Comparison of ENCODE assay signal across 9 cellular contexts in the genomic region with DNA sequence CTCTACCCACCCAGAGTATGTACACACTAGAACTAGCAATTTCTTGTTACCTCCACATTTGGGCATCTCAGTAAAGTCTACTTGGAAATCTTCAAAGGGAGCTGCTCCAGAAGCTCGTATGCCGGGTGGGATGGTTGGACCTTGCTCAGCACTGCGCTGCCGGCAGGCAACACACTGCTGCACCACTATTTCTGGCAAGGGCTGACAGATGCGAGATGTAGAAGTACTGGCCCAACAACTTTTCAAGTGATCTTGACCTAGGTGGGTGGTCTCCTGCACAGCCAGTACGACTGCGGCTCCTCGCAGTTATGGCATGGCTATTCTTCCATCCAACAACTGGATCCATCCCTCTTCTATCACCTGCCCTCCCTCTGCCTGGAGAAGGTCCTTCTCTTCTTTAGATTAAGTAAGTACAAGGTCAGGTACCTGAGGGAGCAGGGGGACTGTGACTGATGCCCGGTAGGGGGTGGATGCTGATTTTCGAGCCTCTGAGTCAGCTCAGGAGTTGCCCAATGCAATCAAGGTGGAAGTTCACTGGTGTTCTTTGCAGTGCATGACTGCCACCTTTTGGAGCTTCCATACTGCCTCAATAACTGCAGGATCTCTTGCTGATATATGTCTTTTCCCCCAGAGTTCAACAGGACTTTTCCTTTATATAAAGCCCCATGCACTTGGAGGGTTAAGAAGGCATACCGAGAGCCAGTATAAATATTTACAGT.
DNase-seq lines count a peak whose midpoint lies in the region; ATAC-seq lines count a peak whose summit lies in the region.
"Had no signal": no experiment of that assay in that cellular context is flagged by ENCODE, and none has a peak within 500 bp of the region (broad histone marks: within the 10 kb centered on the region; RNA-seq: fewer than 3 reads in every experiment).

No MANE protein-coding gene starts in this region.

- ATAC-seq in HG03025 (IDR thresholded peaks at IDR 0.05; ENCODE audit: low FRiP score, unreplicated experiment) = no peak
- ATAC-seq: activated T-cell treated with anti-CD3 and anti-CD28 coated beads, Interleukin-2, amount 50 U/mL, for 4 hours had no signal

- peak; percentile 67 for DNase-seq in AG20443 (ENCODE audit: low spot score)
- peak; percentile 40 for DNase-seq in HK-2 (ENCODE audit: unreplicated experiment)
- peak; percentile 64 for DNase-seq in amniotic epithelial cell (ENCODE audit: low read depth)
- peak; percentile 71 for DNase-seq in kidney tubule cell (ENCODE audit: low spot score)
- DNase-seq in NCI-H2081 (lab: John Stamatoyannopoulos, UW) = no peak
- no peak for DNase-seq in stimulated activated CD4-positive, alpha-beta T cell treated with anti-CD3 and anti-CD28 coated beads, Interleukin-2, amount 100 ng/mL, for 24 hours
- no peak for DNase-seq in GF-D8 (lab: John Stamatoyannopoulos, UW)
- DNase-seq: activated T-cell treated with anti-CD3 and anti-CD28 coated beads, Interleukin-2, amount 50 U/mL, for 4 hours had no signal

Comparison
In these comparisons a context has a peak if more than half of its experiments do, and no peak if none do; other contexts are left out.
1. DNase-seq: peak in AG20443 (single experiment), HK-2 (single experiment), amniotic epithelial cell (single experiment) and kidney tubule cell (single experiment); none in NCI-H2081 (0 of 2), stimulated activated CD4-positive, alpha-beta T cell treated with anti-CD3 and anti-CD28 coated beads, Interleukin-2, amount 100 ng/mL, for 24 hours (0 of 2) and GF-D8 (single experiment).